ENCODE assay signal across 8 cellular contexts in the genomic region with DNA sequence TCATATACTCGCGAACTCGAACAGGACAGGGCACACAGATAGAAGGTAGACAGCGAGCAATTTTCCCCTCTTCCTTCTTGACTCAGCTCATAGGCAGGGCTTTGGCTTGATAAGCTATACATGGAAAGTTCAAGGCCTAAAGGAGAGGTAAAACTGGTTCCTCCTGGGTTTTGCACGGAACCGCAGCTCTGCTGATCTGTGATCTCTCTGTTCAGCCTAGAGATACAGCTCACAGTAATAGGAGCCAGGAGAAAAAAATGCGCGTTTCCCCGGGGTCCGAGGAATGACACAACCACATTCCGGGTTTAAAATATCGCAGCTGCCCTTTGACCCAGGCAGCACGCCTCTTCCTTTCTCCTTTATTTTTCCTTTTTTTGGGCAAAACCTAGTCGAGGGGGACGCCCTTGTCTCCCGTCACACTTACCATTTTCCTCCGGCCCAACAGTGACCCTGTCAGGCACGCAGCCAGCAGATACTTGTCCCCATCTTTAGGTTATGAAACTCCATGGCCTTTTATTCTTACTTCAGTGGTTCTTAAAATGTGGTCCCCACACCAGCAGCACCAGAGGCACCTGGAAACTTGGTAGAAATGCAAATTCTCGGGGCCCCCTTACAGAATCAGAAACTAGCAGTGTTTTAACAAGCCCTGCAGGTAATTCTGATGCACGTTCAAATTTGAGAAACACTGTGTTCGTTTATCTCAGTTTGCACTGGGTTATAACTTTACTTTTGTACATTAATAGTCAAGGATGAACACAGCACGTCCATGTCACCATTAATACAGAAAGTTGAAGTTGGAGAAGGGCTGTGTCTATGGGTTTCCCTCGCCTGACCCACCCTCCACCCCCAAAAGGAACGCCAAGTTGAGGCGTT. TPM values are rescaled to one million over a fixed set of nuclear protein-coding genes. Genes with fewer than 3 reads are reported as not detected.
A peak's percentile ranks its signal among the peaks of the same experiment; 100 is the strongest.
DNase-seq lines count a peak whose midpoint lies in the region; TF ChIP-seq lines count a peak whose summit lies in the region.

No MANE protein-coding gene starts in this region.

- H3K27me3 ChIP-seq in testis: no peaks in the 10 kb centered on the region

- H3K9me3 ChIP-seq in testis: no peaks in the 10 kb centered on the region

- no peaks in the 10 kb centered on the region for H3K9me3 Mint-ChIP-seq in chondrocyte (ENCODE audit: low read depth)

- TF ChIP-seq POLR2A in lower leg skin (IDR thresholded peaks at IDR 0.05): no peak
- no peak for TF ChIP-seq POLR2A in testis (IDR thresholded peaks at IDR 0.05)

- peak overlapping the region; percentile 99 for H3K4me3 ChIP-seq in lower leg skin (ENCODE audit: low read depth, poor library complexity, severe bottlenecking)
- peak overlapping the region; percentile 96 to 98 for H3K4me3 ChIP-seq in testis

- H3K27ac Mint-ChIP-seq in chondrocyte (ENCODE audit: unreplicated experiment): peak overlapping the region; percentile 89

- WGBS in lower leg skin, 2 donors: 16 to 19% methylated on average over 25 of the region's 25 CpGs
- 9 to 10% methylated on average over 25 of the region's 25 CpGs for WGBS in testis, 2 donors

- peaks cover 50% of the 10 kb centered on the region for H3K4me1 Mint-ChIP-seq in chondrocyte (ENCODE audit: low read depth)

- peaks cover 10% of the 10 kb centered on the region for H3K36me3 Mint-ChIP-seq in chondrocyte (ENCODE audit: low read depth)

- no peaks in the 10 kb centered on the region for H3K27me3 Mint-ChIP-seq in chondrocyte (ENCODE audit: low read depth)

- no peak for TF ChIP-seq CTCF in chondrocyte (IDR thresholded peaks at IDR 0.05)
- no peak for TF ChIP-seq CTCF in lower leg skin (IDR thresholded peaks at IDR 0.05)
- TF ChIP-seq CTCF in testis (IDR thresholded peaks at IDR 0.05): no peak

- DNase-seq in activated CD4-positive, alpha-beta T cell treated with anti-CD3 and anti-CD28 coated beads for 48 hours: peak; percentile 34
- no peak for DNase-seq in activated CD4-positive, alpha-beta T cell treated with anti-CD3 and anti-CD28 coated beads, Interleukin-2, amount 50 U/mL, for 4 hours
- peak; percentile 81 for DNase-seq in NCI-H69 (lab: John Stamatoyannopoulos, UW)
- DNase-seq in chondrocyte (ENCODE audit: low spot score): no peak
- DNase-seq in lower leg skin (ENCODE audit: low spot score in 2 of 2): peak in 1 of 2 donors; percentile 94
- peak; percentile 35 for DNase-seq in testis
- no peak for DNase-seq in stimulated activated CD4-positive, alpha-beta T cell treated with anti-CD3 and anti-CD28 coated beads, Interleukin-15, amount 100 ng/mL, for 24 hours
- DNase-seq in HuH-7.5 (ENCODE audit: low spot score): no peak

- H3K4me3 Mint-ChIP-seq in chondrocyte (ENCODE audit: unreplicated experiment): peak overlapping the region; percentile 80

- intact Hi-C loops in lower leg skin (cut with DNase I; ENCODE audit: low total_unique reads): no loop called here
- intact Hi-C loops in testis (cut with DNase I; ENCODE audit: low total_unique reads): no loop called here

- H3K27ac ChIP-seq in testis: peak overlapping the region; percentile 93

- no peaks in the 10 kb centered on the region for H3K36me3 ChIP-seq in testis (ENCODE audit: low read depth, missing control alignments)

- H3K4me1 ChIP-seq in testis: peaks cover 12% of the 10 kb centered on the region

RNA-seq across cellular contexts. Expression of gene LASP1, which starts 1.5 kb away (rescaled TPM):
- total RNA-seq in chondrocyte (444 to 599 TPM (median 593 TPM) in 3 replicates), lower leg skin (10 to 100 TPM; 51.8 to 76.2 (median 63.9) TPM), testis (10 to 100 TPM; 60.3 to 83.2 TPM)
- 58.2 TPM for polyA plus RNA-seq in testis (ENCODE audit: insufficient read depth, low read depth, low replicate concordance)

RNA-seq across cellular contexts. Expression of gene RPL23, which starts 14.8 kb away (rescaled TPM):
- total RNA-seq in chondrocyte (916 to 959 TPM (median 937 TPM) in 3 replicates), lower leg skin (1,000 to 10,000 TPM; 1,475 to 2,290 (median 1,639) TPM), testis (100 to 1,000 TPM; 406 to 746 TPM)
- polyA plus RNA-seq in testis (ENCODE audit: insufficient read depth, low read depth, low replicate concordance): 912 TPM

RNA-seq across cellular contexts. Expression of gene CWC25, which starts 43.2 kb away (rescaled TPM):
- 8.3 to 13.5 TPM (median 11.8 TPM) in 3 replicates for total RNA-seq in chondrocyte
- total RNA-seq in lower leg skin: 10 to 100 TPM; 24.2 to 49.8 (median 33.3) TPM
- 10 to 100 TPM; 23.9 to 67.1 TPM for total RNA-seq in testis
- polyA plus RNA-seq in testis (ENCODE audit: insufficient read depth, low read depth, low replicate concordance): 41.9 TPM

Comparison
In these comparisons a context has a peak if more than half of its experiments do, and no peak if none do; other contexts are left out.
1. DNase-seq: peak in activated CD4-positive, alpha-beta T cell treated with anti-CD3 and anti-CD28 coated beads for 48 hours (single experiment), NCI-H69 (single experiment) and testis (single experiment); none in activated CD4-positive, alpha-beta T cell treated with anti-CD3 and anti-CD28 coated beads, Interleukin-2, amount 50 U/mL, for 4 hours (0 of 2), chondrocyte (single experiment), stimulated activated CD4-positive, alpha-beta T cell treated with anti-CD3 and anti-CD28 coated beads, Interleukin-15, amount 100 ng/mL, for 24 hours (single experiment) and HuH-7.5 (single experiment).